ENCODE assay signal across 23 cellular contexts in genomic region chr4:158885564-158885963, GRCh38.
"Had no signal": no experiment of that assay in that cellular context is flagged by ENCODE, and none has a peak within 500 bp of the region (broad histone marks: within the 10 kb centered on the region; RNA-seq: fewer than 3 reads in every experiment).

No MANE protein-coding gene starts in this region.

- H3K79me2 ChIP-seq: hepatocyte had no signal

- ATAC-seq: foreskin keratinocyte; gastroesophageal sphincter; left cardiac atrium; left lung; lower lobe of right lung; naive thymus-derived CD8-positive, alpha-beta T cell had no signal

- H3K4me3 Mint-ChIP-seq: naive thymus-derived CD8-positive, alpha-beta T cell had no signal

- H2AFZ ChIP-seq: hepatocyte had no signal

- H3K27ac Mint-ChIP-seq: naive thymus-derived CD8-positive, alpha-beta T cell had no signal

- H3K9me3 ChIP-seq: esophagus muscularis mucosa, gastroesophageal sphincter, heart left ventricle, left lung, lower lobe of right lung had no signal

- FAIRE-seq: colon, endothelial cell of umbilical vein, frontal cortex, islet of Langerhans, keratinocyte had no signal

- H3K4me3 ChIP-seq: coronary artery, dorsolateral prefrontal cortex, esophagus muscularis mucosa, gastroesophageal sphincter, heart left ventricle, hepatocyte, left lung, lower lobe of right lung had no signal

- H3K27me3 Mint-ChIP-seq: naive thymus-derived CD8-positive, alpha-beta T cell had no signal

- H3K4me2 ChIP-seq: hepatocyte had no signal

- H3K27ac ChIP-seq: coronary artery, dorsolateral prefrontal cortex, esophagus muscularis mucosa, foreskin keratinocyte, gastroesophageal sphincter, heart left ventricle, hepatocyte, left lung, lower lobe of right lung had no signal

- H3K27me3 ChIP-seq: dorsolateral prefrontal cortex, esophagus muscularis mucosa, foreskin keratinocyte, gastroesophageal sphincter, heart left ventricle, hepatocyte, left lung had no signal

- H3K4me1 ChIP-seq: foreskin keratinocyte, left lung, lower lobe of right lung had no signal

- DNase-seq: dermis blood vessel endothelial cell; dorsolateral prefrontal cortex; effector CD4-positive, alpha-beta T cell; effector memory CD4-positive, alpha-beta T cell; foreskin keratinocyte; heart left ventricle; hypothalamus; left cardiac atrium; left lung; left ventricle myocardium superior; lower lobe of right lung; mesendoderm; midbrain; naive thymus-derived CD8-positive, alpha-beta T cell had no signal
